12 cellular contexts compared by ENCODE assay signal in the genomic region with DNA sequence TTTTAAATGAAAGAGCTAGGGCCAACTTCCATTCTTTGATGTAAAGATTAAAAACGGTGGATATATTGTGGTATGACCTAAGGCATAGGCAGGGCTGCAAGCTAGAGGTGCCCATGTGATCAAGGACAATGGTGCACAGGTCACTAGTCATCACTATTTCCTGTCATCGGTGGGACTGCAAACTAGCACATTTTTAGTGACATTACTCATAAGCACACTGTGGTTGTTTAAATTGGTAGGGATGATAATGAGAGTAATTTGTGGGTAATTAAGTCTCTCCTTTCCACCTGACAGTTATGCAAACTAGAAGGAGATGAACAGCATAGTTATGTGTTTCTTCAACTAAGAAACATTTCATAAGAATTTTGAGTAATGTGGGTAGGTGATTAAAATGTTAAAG.
DNase-seq lines count a peak whose midpoint lies in the region; ATAC-seq and TF ChIP-seq lines count a peak whose summit lies in the region.
"Had no signal": no experiment of that assay in that cellular context is flagged by ENCODE, and none has a peak within 500 bp of the region (broad histone marks: within the 10 kb centered on the region; RNA-seq: fewer than 3 reads in every experiment).

No MANE protein-coding gene starts in this region.

- H3K4me3 Mint-ChIP-seq in Calu3 (ENCODE audit: low read depth, unreplicated experiment), result no peak overlapping the region
- H3K4me3 Mint-ChIP-seq in CD4-positive, alpha-beta T cell, result no peak overlapping the region
- H3K4me3 Mint-ChIP-seq: naive B cell had no signal

- H3K4me1 ChIP-seq in mammary epithelial cell (ENCODE audit: insufficient read depth, low read length), result no peaks in the 10 kb centered on the region
- peaks cover 0 to 8% of the 10 kb centered on the region in 2 donors for H3K4me1 ChIP-seq in thyroid gland
- H3K4me1 ChIP-seq in ovary (ENCODE audit: insufficient read depth), result no peaks in the 10 kb centered on the region
- H3K4me1 ChIP-seq: uterus had no signal

- H3K27ac Mint-ChIP-seq in Calu3 (ENCODE audit: unreplicated experiment), result peak overlapping the region; percentile 20
- H3K27ac Mint-ChIP-seq in CD4-positive, alpha-beta T cell, result no peak overlapping the region
- H3K27ac Mint-ChIP-seq: naive B cell had no signal

- no peak overlapping the region for H3K4me2 ChIP-seq in mammary epithelial cell (ENCODE audit: insufficient read depth, low read depth, low read length)
- H3K4me2 ChIP-seq: BLaER1 treated with 17β-estradiol and CSF1 and Interleukin-3, amounts not matched to agents 10 nM and 100 nM had no signal

- H3K27ac ChIP-seq in mammary epithelial cell (ENCODE audit: insufficient read depth, low read depth, low read length), result no peak overlapping the region
- H3K27ac ChIP-seq in thyroid gland, result no peak overlapping the region
- H3K27ac ChIP-seq in ovary, result no peak overlapping the region
- no peak overlapping the region for H3K27ac ChIP-seq in CD4-positive, alpha-beta T cell (ENCODE audit: low read depth, low read length)
- H3K27ac ChIP-seq: BLaER1 treated with 17β-estradiol and CSF1 and Interleukin-3, amounts not matched to agents 10 nM and 100 nM; uterus had no signal

- peaks cover 21% of the 10 kb centered on the region for H3K4me1 Mint-ChIP-seq in Calu3 (ENCODE audit: low read depth, unreplicated experiment)
- H3K4me1 Mint-ChIP-seq in CD4-positive, alpha-beta T cell (ENCODE audit: low read depth), result peaks cover 4% of the 10 kb centered on the region
- H3K4me1 Mint-ChIP-seq: naive B cell had no signal

- H3K9me3 ChIP-seq in mammary epithelial cell (replicated peaks; ENCODE audit: insufficient read depth, low read length) (no peaks in the 10 kb centered on the region), thyroid gland (no peaks in the 10 kb centered on the region), ovary (no peaks in the 10 kb centered on the region)
- H3K9me3 ChIP-seq in CD4-positive, alpha-beta T cell (ENCODE audit: control insufficient read depth, low read length), result no peaks in the 10 kb centered on the region
- H3K9me3 ChIP-seq: BLaER1 treated with 17β-estradiol and CSF1 and Interleukin-3, amounts not matched to agents 10 nM and 100 nM; uterus had no signal

- peak; percentile 76 for ATAC-seq in GM18861 (IDR thresholded peaks at IDR 0.05; ENCODE audit: unreplicated experiment)
- ATAC-seq in CD4-positive, alpha-beta T cell (ENCODE audit: poor library complexity), result no peak

- no peaks in the 10 kb centered on the region for H3K27me3 ChIP-seq in mammary epithelial cell (ENCODE audit: insufficient read depth, low read length)
- no peaks in the 10 kb centered on the region for H3K27me3 ChIP-seq in thyroid gland
- H3K27me3 ChIP-seq in ovary, result no peaks in the 10 kb centered on the region
- no peaks in the 10 kb centered on the region for H3K27me3 ChIP-seq in CD4-positive, alpha-beta T cell (ENCODE audit: control insufficient read depth, insufficient read depth, low read length)
- H3K27me3 ChIP-seq: BLaER1 treated with 17β-estradiol and CSF1 and Interleukin-3, amounts not matched to agents 10 nM and 100 nM; uterus had no signal

- no peaks in the 10 kb centered on the region for H3K9me3 Mint-ChIP-seq in Calu3 (ENCODE audit: low read depth, unreplicated experiment)
- H3K9me3 Mint-ChIP-seq in CD4-positive, alpha-beta T cell, result no peaks in the 10 kb centered on the region
- H3K9me3 Mint-ChIP-seq: naive B cell had no signal

- no peak for DNase-seq in Calu3
- DNase-seq in HS-5 (ENCODE audit: low read depth), result peak; percentile 2
- peak; percentile 9 for DNase-seq in mammary epithelial cell
- no peak for DNase-seq in NCI-H2171 (lab: John Stamatoyannopoulos, UW)
- no peak for DNase-seq in thyroid gland
- DNase-seq in ovary, result no peak
- DNase-seq in CD4-positive, alpha-beta T cell, result no peak
- DNase-seq: IMR-90, naive B cell, uterus had no signal

- intact Hi-C loops in Calu3 (cut with micrococcal nuclease; ENCODE audit: unreplicated experiment) (no loop called here), mammary epithelial cell (cut with micrococcal nuclease) (loop anchor here (10.0 kb wide), 1 partner anchor 343 kb away; no protein-coding TSS in a partner anchor), thyroid gland (cut with DNase I) (loop anchor here (5.0 kb wide), 1 partner anchor 65 kb away; no protein-coding TSS in a partner anchor), ovary (cut with DNase I) (no loop called here)
- intact Hi-C loops in CD4-positive, alpha-beta T cell (cut with DNase I, micrococcal nuclease), result no loop called here

- WGBS in mammary epithelial cell (ENCODE audit: low coverage, missing lambda C conversion rate), result 5% methylated on average over 2 of the region's 2 CpGs
- 65 to 81% methylated on average over 2 of the region's 2 CpGs for WGBS in thyroid gland, 2 donors
- 57 to 78% (median 62%) methylated on average over 2 of the region's 2 CpGs for whole genome bisulfite sequencing in ovary, 3 donors

- TF ChIP-seq POLR2A in thyroid gland (IDR thresholded peaks at IDR 0.05), result no peak
- TF ChIP-seq POLR2A in ovary (IDR thresholded peaks at IDR 0.05), result no peak

- no peaks in the 10 kb centered on the region for H3K27me3 Mint-ChIP-seq in Calu3 (ENCODE audit: unreplicated experiment)
- H3K27me3 Mint-ChIP-seq in CD4-positive, alpha-beta T cell, result no peaks in the 10 kb centered on the region
- H3K27me3 Mint-ChIP-seq: naive B cell had no signal

- POLR2A ChIA-PET in CD4-positive, alpha-beta T cell (lab: Charles Lee), result no interaction called here

- CTCF ChIA-PET in Calu3 (lab: Charles Lee) (no interaction called here), mammary epithelial cell (lab: Charles Lee; ENCODE audit: low non-redundant PET) (interaction anchor here (0.6 kb wide), 1 partner anchor 99 kb away, joined by 3 read pairs; no protein-coding TSS in a partner anchor)
- CTCF ChIA-PET in CD4-positive, alpha-beta T cell (lab: Charles Lee), result no interaction called here

- TF ChIP-seq CTCF in Calu3 (IDR thresholded peaks at IDR 0.05; ENCODE audit: unreplicated experiment), result no peak
- no peak for TF ChIP-seq CTCF in mammary epithelial cell (conservative IDR thresholded peaks at IDR 0.05 in 1 of 2, IDR thresholded peaks at IDR 0.05 in 1 of 2; ENCODE audit: extremely low read depth in 1 of 2, insufficient read depth in 1 of 2, low read depth in 1 of 2, low read length in 2 of 2)
- no peak for TF ChIP-seq CTCF in thyroid gland (IDR thresholded peaks at IDR 0.05)
- no peak for TF ChIP-seq CTCF in ovary (IDR thresholded peaks at IDR 0.05)
- no peak for TF ChIP-seq CTCF in CD4-positive, alpha-beta T cell (IDR thresholded peaks at IDR 0.05)

- no peaks in the 10 kb centered on the region for H4K20me1 ChIP-seq in mammary epithelial cell (ENCODE audit: insufficient read depth, low read length)
- H4K20me1 ChIP-seq: BLaER1 treated with 17β-estradiol and CSF1 and Interleukin-3, amounts not matched to agents 10 nM and 100 nM had no signal

- no peaks in the 10 kb centered on the region for H3K36me3 Mint-ChIP-seq in Calu3 (ENCODE audit: insufficient read depth, unreplicated experiment)
- H3K36me3 Mint-ChIP-seq in CD4-positive, alpha-beta T cell (ENCODE audit: low read depth), result no peaks in the 10 kb centered on the region
- H3K36me3 Mint-ChIP-seq: naive B cell had no signal

- in situ Hi-C loops in mammary epithelial cell (cut with MboI; ENCODE audit: low sequenced_read_pairs in 2 of 2), result loop anchor here (10.0 kb wide), 1 partner anchor 213 kb away; no protein-coding TSS in a partner anchor

- dilution Hi-C loops in mammary epithelial cell (cut with HindIII; ENCODE audit: low sequenced_read_pairs), result no loop called here

- no peak overlapping the region for H2AFZ ChIP-seq in mammary epithelial cell (ENCODE audit: low read depth, low read length)

- no peak overlapping the region for H3K4me3 ChIP-seq in mammary epithelial cell (replicated peaks in 1 of 3; ENCODE audit: insufficient read depth in 1 of 3, low read depth in 2 of 3, low read length in 3 of 3)
- no peak overlapping the region for H3K4me3 ChIP-seq in thyroid gland (replicated peaks in 1 of 3)
- H3K4me3 ChIP-seq in ovary, result no peak overlapping the region
- H3K4me3 ChIP-seq: BLaER1 treated with 17β-estradiol and CSF1 and Interleukin-3, amounts not matched to agents 10 nM and 100 nM; uterus had no signal

- H3K36me3 ChIP-seq in mammary epithelial cell (ENCODE audit: insufficient read depth, low read length) (no peaks in the 10 kb centered on the region), thyroid gland (no peaks in the 10 kb centered on the region), ovary (no peaks in the 10 kb centered on the region)
- H3K36me3 ChIP-seq: BLaER1 treated with 17β-estradiol and CSF1 and Interleukin-3, amounts not matched to agents 10 nM and 100 nM; uterus had no signal

- BruUV-seq in Calu3 (replicated peaks; lab: Mats Ljungman, UMichigan), result no TSS peak
- BruUV-seq in mammary epithelial cell (replicated peaks; lab: Mats Ljungman, UMichigan), result no TSS peak

- no peaks in the 10 kb centered on the region for H3K79me2 ChIP-seq in mammary epithelial cell (ENCODE audit: insufficient read depth, low read length)

- TF ChIP-seq EP300 in ovary (IDR thresholded peaks at IDR 0.05), result no peak

- no peak overlapping the region for H3K9ac ChIP-seq in mammary epithelial cell (ENCODE audit: insufficient read depth, low read length)
- H3K9ac ChIP-seq: BLaER1 treated with 17β-estradiol and CSF1 and Interleukin-3, amounts not matched to agents 10 nM and 100 nM had no signal

Comparison
In these comparisons a context has a peak if more than half of its experiments do, and no peak if none do; other contexts are left out.
1. DNase-seq: peak in HS-5 (single experiment) and mammary epithelial cell (single experiment); none in Calu3 (single experiment), NCI-H2171 (single experiment), thyroid gland (0 of 2), ovary (0 of 5) and CD4-positive, alpha-beta T cell (0 of 10).
2. intact Hi-C loops: an anchor here in mammary epithelial cell (10.0 kb wide) and thyroid gland (5.0 kb wide); none called in Calu3, ovary and CD4-positive, alpha-beta T cell.